ENCODE assay signal across 20 cellular contexts in genomic region chr4:129379429-129379828, GRCh38.
"Had no signal": no experiment of that assay in that cellular context is flagged by ENCODE, and none has a peak within 500 bp of the region (broad histone marks: within the 10 kb centered on the region; RNA-seq: fewer than 3 reads in every experiment).

No MANE protein-coding gene starts in this region.

- H3K4me3 ChIP-seq: left ventricle myocardium inferior, lung, mucosa of descending colon, ovary, prostate gland, smooth muscle cell, tibial nerve, uterus had no signal

- DNase-seq: islet precursor cell; left ventricle myocardium inferior; midbrain; mucosa of descending colon; naive thymus-derived CD4-positive, alpha-beta T cell; ovary; retina; right cardiac atrium; stimulated activated CD4-positive, alpha-beta T cell treated with anti-CD3 and anti-CD28 coated beads, Interleukin-1b, Interleukin-23, amount 100 ng/mL, for 48 hours; stimulated activated CD4-positive, alpha-beta T cell treated with anti-CD3 and anti-CD28 coated beads, Interleukin-2, amount 100 ng/mL, for 48 hours; stimulated activated CD4-positive, alpha-beta T cell treated with anti-CD3 and anti-CD28 coated beads, Interleukin-4, amount 100 ng/mL, for 4 hours; stimulated activated CD8-positive, alpha-beta memory T cell treated with anti-CD3 and anti-CD28 coated beads, Interleukin-4, amount 100 ng/mL, for 48 hours; stimulated activated naive CD4-positive, alpha-beta T cell treated with Interleukin-2 at 50 U/mL for 16 hours; stimulated activated naive CD8-positive, alpha-beta T cell treated with anti-CD3 and anti-CD28 coated beads, Interleukin-15, amount 100 ng/mL, for 72 hours; substantia nigra; uterus had no signal

- H3K4me1 ChIP-seq: prostate gland, tibial nerve, uterus had no signal

- H3K4me2 ChIP-seq: smooth muscle cell had no signal

- H3K36me3 ChIP-seq: left ventricle myocardium inferior, ovary, prostate gland, tibial nerve, uterus had no signal

- H3K9me3 ChIP-seq: left ventricle myocardium inferior, mucosa of descending colon, ovary, prostate gland, tibial nerve, uterus had no signal

- H3K27me3 ChIP-seq: ovary, tibial nerve, uterus had no signal

- H3K27ac ChIP-seq: left ventricle myocardium inferior, ovary, prostate gland, tibial nerve, uterus had no signal
